22 cellular contexts compared by ENCODE assay signal in the genomic region with DNA sequence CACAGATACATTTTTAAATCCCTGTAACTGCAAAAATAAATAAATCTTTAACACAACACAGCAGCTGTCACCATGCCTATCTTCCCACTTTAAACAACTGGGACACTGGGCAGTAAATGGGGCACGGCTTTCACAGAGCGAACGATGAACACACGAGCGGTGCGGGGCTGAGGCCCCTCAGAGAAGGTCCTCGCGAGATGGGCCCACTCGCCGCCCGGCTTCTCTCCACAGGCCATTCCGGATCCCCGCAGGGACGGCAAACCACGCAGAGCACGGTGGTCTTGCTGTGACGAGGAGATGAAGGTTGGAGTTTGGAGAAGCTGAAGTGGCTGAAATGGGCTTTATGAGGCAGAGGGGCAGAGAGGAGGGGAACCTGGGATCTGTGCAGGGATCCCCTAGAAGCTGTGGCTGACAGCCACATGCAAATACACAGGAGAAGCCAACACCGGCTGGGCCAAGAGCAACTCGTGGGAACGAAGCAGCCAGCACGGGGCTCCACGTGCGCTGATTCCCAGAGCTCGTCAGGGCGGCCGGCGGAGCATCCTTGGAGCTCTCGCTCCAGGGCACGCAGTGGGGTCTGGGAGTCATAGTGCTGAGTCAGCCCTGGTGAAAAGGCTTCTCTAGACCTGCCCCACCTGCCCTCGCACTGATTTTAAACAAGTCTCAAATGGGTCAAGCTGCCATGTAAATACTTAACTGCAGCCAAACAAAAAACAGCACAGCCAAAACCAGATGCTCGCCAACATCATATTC.
"Had no signal": no experiment of that assay in that cellular context is flagged by ENCODE, and none has a peak within 500 bp of the region (broad histone marks: within the 10 kb centered on the region; RNA-seq: fewer than 3 reads in every experiment).

No MANE protein-coding gene starts in this region.

- H3K4me3 ChIP-seq: esophagus squamous epithelium, right atrium auricular region, spleen, transverse colon had no signal

- ATAC-seq: activated CD4-positive, CD25-positive, alpha-beta regulatory T cell treated with anti-CD3 and anti-CD28 coated beads, Interleukin-2, amount 50 U/mL, for 24 hours; left ventricle myocardium superior; naive thymus-derived CD4-positive, alpha-beta T cell; T-helper 17 cell had no signal

- H3K9me3 ChIP-seq: esophagus squamous epithelium, right atrium auricular region, spleen, transverse colon had no signal

- H3K27me3 ChIP-seq: esophagus squamous epithelium, right atrium auricular region, spleen, transverse colon had no signal

- H3K4me1 ChIP-seq: esophagus squamous epithelium, right atrium auricular region, spleen, transverse colon had no signal

- FAIRE-seq: islet of Langerhans had no signal

- H3K27ac ChIP-seq: esophagus squamous epithelium, right atrium auricular region, spleen, transverse colon, WERI-Rb-1 had no signal

- DNase-seq: activated CD4-positive, alpha-beta memory T cell treated with anti-CD3 and anti-CD28 coated beads for 36 hours; activated CD4-positive, alpha-beta T cell treated with anti-CD3 and anti-CD28 coated beads, Interleukin-2, amount 10 ng/mL, durations not matched to agents 24 days and 14 days; activated CD8-positive, alpha-beta memory T cell treated with anti-CD3 and anti-CD28 coated beads, Interleukin-2, amount 50 U/mL, for 48 hours; activated gamma-delta T cell; activated naive CD4-positive, alpha-beta T cell treated with anti-CD3 and anti-CD28 coated beads, Interleukin-2, amount 50 U/mL, for 16 hours; activated T-cell treated with anti-CD3 and anti-CD28 coated beads, Interleukin-2, amount 50 U/mL, for 24 hours; esophagus squamous epithelium; foreskin melanocyte; left cardiac atrium; left ventricle myocardium superior; mammary epithelial cell; naive thymus-derived CD4-positive, alpha-beta T cell; occipital lobe; spleen; stimulated activated naive CD4-positive, alpha-beta T cell treated with Interleukin-2 at 50 U/mL for 16 hours; T-helper 17 cell; T1000; transverse colon; WERI-Rb-1 had no signal
